In genomic region chr5:138410996-138411640, GRCh38 we compare ENCODE assay signal across 8 cellular contexts. TPM values are rescaled to one million over a fixed set of nuclear protein-coding genes. Genes with fewer than 3 reads are reported as not detected.
A peak's percentile ranks its signal among the peaks of the same experiment; 100 is the strongest.
DNase-seq lines count a peak whose midpoint lies in the region; TF ChIP-seq lines count a peak whose summit lies in the region.
"Not testable (repeated sequence)": the region's sequence is repeated elsewhere in the genome, so short reads cannot be mapped to it uniquely, and the experiment has no call there.

No MANE protein-coding gene starts in this region.

- H3K36me3 ChIP-seq in PC-9 (ENCODE audit: low read depth) (peaks cover 18% of the 10 kb centered on the region), right atrium auricular region (peaks cover 65% of the 10 kb centered on the region)
- H3K36me3 ChIP-seq in neural cell (ENCODE audit: insufficient read depth, low read length) = not testable (repeated sequence)

- H3K27me3 Mint-ChIP-seq in activated CD4-positive, alpha-beta memory T cell treated with anti-CD3 and anti-CD28 coated beads, Interleukin-2, amount 10 ng/mL, durations not matched to agents 7 days and 5 days = not testable (repeated sequence)

- not testable (repeated sequence) for H3K27ac ChIP-seq in PC-9; caudate nucleus (ENCODE audit: low read depth, low read length); right atrium auricular region; neural cell (ENCODE audit: low read length); substantia nigra (ENCODE audit: low read depth, low read length, poor library complexity, severe bottlenecking)

- H3K27ac Mint-ChIP-seq in activated CD4-positive, alpha-beta memory T cell treated with anti-CD3 and anti-CD28 coated beads, Interleukin-2, amount 10 ng/mL, durations not matched to agents 7 days and 5 days = not testable (repeated sequence)

- POLR2A ChIA-PET in PC-9 (lab: Charles Lee; ENCODE audit: unreplicated experiment); activated CD4-positive, alpha-beta memory T cell treated with anti-CD3 and anti-CD28 coated beads, Interleukin-2, amount 10 ng/mL, durations not matched to agents 7 days and 5 days (lab: Charles Lee): not testable (repeated sequence)

- H3K9me2 ChIP-seq in PC-9 (ENCODE audit: insufficient read depth); neural cell (ENCODE audit: insufficient read depth, low read length): not testable (repeated sequence)

- H3K4me3 ChIP-seq in PC-9; right atrium auricular region; neural cell (ENCODE audit: low read length): not testable (repeated sequence)

- H3K4me1 Mint-ChIP-seq in activated CD4-positive, alpha-beta memory T cell treated with anti-CD3 and anti-CD28 coated beads, Interleukin-2, amount 10 ng/mL, durations not matched to agents 7 days and 5 days = not testable (repeated sequence)

- not testable (repeated sequence) for H3K9me3 Mint-ChIP-seq in activated CD4-positive, alpha-beta memory T cell treated with anti-CD3 and anti-CD28 coated beads, Interleukin-2, amount 10 ng/mL, durations not matched to agents 7 days and 5 days

- not testable (repeated sequence) for H3K4me2 ChIP-seq in PC-9; neural cell (ENCODE audit: low read length)

- intact Hi-C loops in PC-9 (cut with micrococcal nuclease; ENCODE audit: unreplicated experiment) = loop anchor here (2.0 kb wide), 1 partner anchor 188 kb away; no protein-coding TSS in a partner anchor

- H3K9me3 ChIP-seq in PC-9 (ENCODE audit: insufficient read depth, low read depth); right atrium auricular region; neural cell (ENCODE audit: low read length): not testable (repeated sequence)

- H4K20me1 ChIP-seq in PC-9 (ENCODE audit: insufficient read depth); neural cell (ENCODE audit: insufficient read depth): not testable (repeated sequence)

- peak; percentile 60 for TF ChIP-seq CTCF in PC-9 (conservative IDR thresholded peaks at IDR 0.05)
- TF ChIP-seq CTCF in right atrium auricular region (IDR thresholded peaks at IDR 0.05) = peak; percentile 41 to 63
- peak; percentile 41 for TF ChIP-seq CTCF in neural cell (IDR thresholded peaks at IDR 0.05; ENCODE audit: poor library complexity, severe bottlenecking)

- BruUV-seq in PC-9 (replicated peaks; lab: Mats Ljungman, UMichigan) = not testable (repeated sequence)

- TF ChIP-seq EP300 in neural cell (conservative IDR thresholded peaks at IDR 0.05; ENCODE audit: poor library complexity, severe bottlenecking) = not testable (repeated sequence)

- H3K79me2 ChIP-seq in PC-9 (ENCODE audit: low read depth); neural cell (replicated peaks; ENCODE audit: insufficient read depth, low read length): not testable (repeated sequence)

- DNase-seq in COLO668 (lab: John Stamatoyannopoulos, UW; ENCODE audit: unreplicated experiment) (peak; percentile 5), HT-29 (ENCODE audit: low spot score) (peak; percentile 30), PC-9 (peak in 1 of 2 experiments; percentile 48), caudate nucleus (lab: John Stamatoyannopoulos, UW) (peak in 36 of 61 donors; percentile 1 to 66 (median 18)), right atrium auricular region (ENCODE audit: low spot score) (peak; percentile 65), substantia nigra (lab: John Stamatoyannopoulos, UW) (peak in 37 of 49 donors; percentile 2 to 71 (median 36))
- peak; percentile 33 for DNase-seq in activated CD4-positive, alpha-beta memory T cell treated with anti-CD3 and anti-CD28 coated beads, Interleukin-2, amount 10 ng/mL, durations not matched to agents 7 days and 5 days

- H3K4me3 Mint-ChIP-seq in activated CD4-positive, alpha-beta memory T cell treated with anti-CD3 and anti-CD28 coated beads, Interleukin-2, amount 10 ng/mL, durations not matched to agents 7 days and 5 days = not testable (repeated sequence)

- not testable (repeated sequence) for TF ChIP-seq RAD21 in neural cell (conservative IDR thresholded peaks at IDR 0.05)

- H3K9ac ChIP-seq in neural cell (ENCODE audit: low read length) = not testable (repeated sequence)

- not testable (repeated sequence) for H3K4me1 ChIP-seq in PC-9 (replicated peaks; ENCODE audit: insufficient read depth); right atrium auricular region

- H3K27me3 ChIP-seq in PC-9 (ENCODE audit: insufficient read depth, low read depth); right atrium auricular region; neural cell (ENCODE audit: insufficient read depth, low read depth, low read length): not testable (repeated sequence)

- H3F3A ChIP-seq in PC-9 (ENCODE audit: insufficient read depth, low read depth); neural cell (ENCODE audit: insufficient read depth, low read length, poor library complexity, severe bottlenecking): not testable (repeated sequence)

- H3K36me3 Mint-ChIP-seq in activated CD4-positive, alpha-beta memory T cell treated with anti-CD3 and anti-CD28 coated beads, Interleukin-2, amount 10 ng/mL, durations not matched to agents 7 days and 5 days (ENCODE audit: low read depth) = peaks cover 30% of the 10 kb centered on the region

- CTCF ChIA-PET in PC-9 (lab: Charles Lee) = interaction anchor here (0.5 to 0.7 kb wide), 2 partner anchors 140 to 771 kb away, joined by 3 to 5 read pairs; no protein-coding TSS in a partner anchor
- CTCF ChIA-PET in activated CD4-positive, alpha-beta memory T cell treated with anti-CD3 and anti-CD28 coated beads, Interleukin-2, amount 10 ng/mL, durations not matched to agents 7 days and 5 days (lab: Charles Lee) = interaction anchor here (0.6 to 1.7 kb wide), 11 partner anchors 12 to 232 kb away, joined by 3 to 6 read pairs (median 3); partner anchors contain the start of genes KDM3B and KIF20A

- H2AFZ ChIP-seq in PC-9; neural cell (ENCODE audit: low read depth, low read length): not testable (repeated sequence)

TF ChIP-seq in neural cell, 6 proteins besides CTCF, POLR2A, EP300 and RAD21:
- TF ChIP-seq SMC3 (conservative IDR thresholded peaks at IDR 0.05; ENCODE audit: poor library complexity) = peak; percentile 39
TF ChIP-seq in neural cell: peak in this region for 1; not testable (repeated sequence) for 5.

RNA-seq across cellular contexts. Expression of gene REEP2, which starts 27.7 kb away (rescaled TPM):
- 0.03 and 0.05 TPM in 2 replicates for total RNA-seq in HT-29 (2014; rRNA removed; shearing (Covaris generic))
- 0.87 and 1.3 TPM in 2 replicates for total RNA-seq in PC-9 (2021)
- total RNA-seq in activated CD4-positive, alpha-beta memory T cell treated with anti-CD3 and anti-CD28 coated beads, Interleukin-2, amount 10 ng/mL, durations not matched to agents 7 days and 5 days = 1 to 10 TPM in 1 of 2 experiments, under 1 TPM in 1; 0.76 to 1.1 TPM
- 10 to 100 TPM; 27.5 to 28.4 TPM for total RNA-seq in right atrium auricular region
- 146 and 177 TPM in 2 replicates for polyA plus RNA-seq in neural cell
- polyA minus RNA-seq in neural cell = 97.0 and 110 TPM in 2 replicates

RNA-seq across cellular contexts. Expression of gene EGR1, which starts 54.2 kb away (rescaled TPM):
- 20.1 and 27.8 TPM in 2 replicates for total RNA-seq in HT-29 (2014; rRNA removed; shearing (Covaris generic))
- total RNA-seq in PC-9 (2021) (24.7 and 31.0 TPM in 2 replicates), right atrium auricular region (10 to 100 TPM; 17.3 to 73.0 TPM)
- 10 to 100 TPM; 21.0 to 21.6 TPM for total RNA-seq in activated CD4-positive, alpha-beta memory T cell treated with anti-CD3 and anti-CD28 coated beads, Interleukin-2, amount 10 ng/mL, durations not matched to agents 7 days and 5 days
- 8.9 and 15.6 TPM in 2 replicates for polyA plus RNA-seq in neural cell
- polyA minus RNA-seq in neural cell = 6.6 and 7.3 TPM in 2 replicates

RNA-seq across cellular contexts. Expression of gene KDM3B, which starts 58.6 kb away (rescaled TPM):
- total RNA-seq in HT-29 (2014; rRNA removed; shearing (Covaris generic)) = 34.9 and 36.2 TPM in 2 replicates
- total RNA-seq in PC-9 (2021) (75.0 and 76.7 TPM in 2 replicates), right atrium auricular region (10 to 100 TPM; 42.9 to 46.9 TPM)
- total RNA-seq in activated CD4-positive, alpha-beta memory T cell treated with anti-CD3 and anti-CD28 coated beads, Interleukin-2, amount 10 ng/mL, durations not matched to agents 7 days and 5 days = 10 to 100 TPM; 51.9 to 57.9 TPM
- polyA plus RNA-seq in neural cell = 58.7 and 60.9 TPM in 2 replicates
- 135 and 136 TPM in 2 replicates for polyA minus RNA-seq in neural cell

Comparison
In these comparisons a context has a peak if more than half of its experiments do, and no peak if none do; other contexts are left out.
1. RNA of gene REEP2, which starts 27.7 kb away (total RNA-seq): 27.5 to 28.4 TPM in right atrium auricular region; 0.76 to 1.1 TPM in activated CD4-positive, alpha-beta memory T cell treated with anti-CD3 and anti-CD28 coated beads, Interleukin-2, amount 10 ng/mL, durations not matched to agents 7 days and 5 days, 0.87 to 1.3 TPM in PC-9 and 0.03 to 0.05 TPM in HT-29; every median in the first group is over 10 times any median in the second.
2. Peak in every context shown above with its lines, with median percentiles within 50 percentile points of each other: CTCF ChIP-seq.